In the genomic region with DNA sequence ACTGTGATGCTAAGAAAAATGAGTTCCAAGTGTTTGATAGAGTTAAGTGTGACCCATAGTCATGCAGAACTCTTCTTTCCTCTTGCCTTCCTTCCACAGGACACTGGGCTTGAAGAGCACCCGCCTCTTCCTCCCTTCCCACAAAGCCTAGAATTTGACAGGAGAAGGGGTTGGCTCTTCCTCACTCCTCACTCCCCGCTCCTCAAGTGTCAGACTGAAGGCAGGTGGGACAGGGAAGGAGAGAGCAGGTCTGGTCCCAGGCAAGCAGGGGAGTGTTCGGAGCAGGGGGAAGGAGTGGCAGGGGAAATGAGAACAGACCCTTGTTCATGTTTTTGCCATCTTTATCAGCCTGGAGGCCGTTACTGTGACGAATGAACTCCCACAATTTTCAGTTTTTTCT, we compare ENCODE assay signal across 4 cellular contexts.
TF ChIP-seq lines count a peak whose summit lies in the region.

No MANE protein-coding gene starts in this region.

TF ChIP-seq in SK-N-SH treated with all-trans-retinoic acid at 6 μM for 48 hours, 23 proteins besides CTCF, POLR2A, EP300 and RAD21:
- TF ChIP-seq ZFP3 (CRISPR knock-in tag; IDR thresholded peaks at IDR 0.05) (no peak), ZFP30 (CRISPR knock-in tag; IDR thresholded peaks at IDR 0.05) (no peak), ARNTL (CRISPR knock-in tag; IDR thresholded peaks at IDR 0.05; ENCODE audit: borderline replicate concordance, low read depth) (no peak), OSR1 (CRISPR knock-in tag; IDR thresholded peaks at IDR 0.05) (no peak), ZNF565 (CRISPR knock-in tag; conservative IDR thresholded peaks at IDR 0.05; ENCODE audit: low read depth) (no peak), GLIS3 (CRISPR knock-in tag; IDR thresholded peaks at IDR 0.05) (no peak), BACH2 (CRISPR knock-in tag; IDR thresholded peaks at IDR 0.05; ENCODE audit: borderline replicate concordance) (no peak), TCF4 (CRISPR knock-in tag; IDR thresholded peaks at IDR 0.05; ENCODE audit: borderline replicate concordance) (no peak), TOX (CRISPR knock-in tag; IDR thresholded peaks at IDR 0.05; ENCODE audit: borderline replicate concordance) (no peak), PPARA (CRISPR knock-in tag; IDR thresholded peaks at IDR 0.05; ENCODE audit: borderline replicate concordance) (no peak), ZNF8 (CRISPR knock-in tag; IDR thresholded peaks at IDR 0.05) (no peak), RARB (CRISPR knock-in tag; IDR thresholded peaks at IDR 0.05) (no peak), CSDC2 (CRISPR knock-in tag; IDR thresholded peaks at IDR 0.05) (no peak)
- TF ChIP-seq, protein P1, sequence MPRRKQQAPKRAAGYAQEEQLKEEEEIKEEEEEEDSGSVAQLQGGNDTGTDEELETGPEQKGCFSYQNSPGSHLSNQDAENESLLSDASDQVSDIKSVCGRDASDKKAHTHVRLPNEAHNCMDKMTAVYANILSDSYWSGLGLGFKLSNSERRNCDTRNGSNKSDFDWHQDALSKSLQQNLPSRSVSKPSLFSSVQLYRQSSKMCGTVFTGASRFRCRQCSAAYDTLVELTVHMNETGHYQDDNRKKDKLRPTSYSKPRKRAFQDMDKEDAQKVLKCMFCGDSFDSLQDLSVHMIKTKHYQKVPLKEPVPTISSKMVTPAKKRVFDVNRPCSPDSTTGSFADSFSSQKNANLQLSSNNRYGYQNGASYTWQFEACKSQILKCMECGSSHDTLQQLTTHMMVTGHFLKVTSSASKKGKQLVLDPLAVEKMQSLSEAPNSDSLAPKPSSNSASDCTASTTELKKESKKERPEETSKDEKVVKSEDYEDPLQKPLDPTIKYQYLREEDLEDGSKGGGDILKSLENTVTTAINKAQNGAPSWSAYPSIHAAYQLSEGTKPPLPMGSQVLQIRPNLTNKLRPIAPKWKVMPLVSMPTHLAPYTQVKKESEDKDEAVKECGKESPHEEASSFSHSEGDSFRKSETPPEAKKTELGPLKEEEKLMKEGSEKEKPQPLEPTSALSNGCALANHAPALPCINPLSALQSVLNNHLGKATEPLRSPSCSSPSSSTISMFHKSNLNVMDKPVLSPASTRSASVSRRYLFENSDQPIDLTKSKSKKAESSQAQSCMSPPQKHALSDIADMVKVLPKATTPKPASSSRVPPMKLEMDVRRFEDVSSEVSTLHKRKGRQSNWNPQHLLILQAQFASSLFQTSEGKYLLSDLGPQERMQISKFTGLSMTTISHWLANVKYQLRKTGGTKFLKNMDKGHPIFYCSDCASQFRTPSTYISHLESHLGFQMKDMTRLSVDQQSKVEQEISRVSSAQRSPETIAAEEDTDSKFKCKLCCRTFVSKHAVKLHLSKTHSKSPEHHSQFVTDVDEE (CRISPR knock-in tag; IDR thresholded peaks at IDR 0.05) = no peak
TF ChIP-seq in SK-N-SH treated with all-trans-retinoic acid at 6 μM for 48 hours: peak in this region for 0.

TF ChIP-seq in SK-N-SH, 30 proteins besides CTCF, POLR2A, EP300 and RAD21 (continues in another document):
- TF ChIP-seq GATA2 (CRISPR knock-in tag; IDR thresholded peaks at IDR 0.05) (no peak), FOXJ3 (CRISPR knock-in tag; IDR thresholded peaks at IDR 0.05) (no peak), CHD2 (IDR thresholded peaks at IDR 0.05; ENCODE audit: low read length, partially characterized antibody) (no peak), JUND (IDR thresholded peaks at IDR 0.05) (no peak), MEF2A (IDR thresholded peaks at IDR 0.05; ENCODE audit: borderline replicate concordance, low read depth) (no peak), ELF1 (IDR thresholded peaks at IDR 0.05) (no peak), GABPA (IDR thresholded peaks at IDR 0.05; ENCODE audit: low read depth) (no peak), TEAD4 (IDR thresholded peaks at IDR 0.05; ENCODE audit: borderline replicate concordance, insufficient read depth) (no peak), RCOR1 (IDR thresholded peaks at IDR 0.05; ENCODE audit: low read length) (no peak), IRF3 (IDR thresholded peaks at IDR 0.05; ENCODE audit: low read depth, low read length) (no peak), TCF12 (IDR thresholded peaks at IDR 0.05) (no peak), SIN3A (IDR thresholded peaks at IDR 0.05; ENCODE audit: borderline replicate concordance, low read depth, low read length) (no peak), MXI1 (IDR thresholded peaks at IDR 0.05; ENCODE audit: low read depth, low read length) (no peak), POLR2AphosphoS5 (IDR thresholded peaks at IDR 0.05; ENCODE audit: low read depth, low read length) (no peak), SMC3 (IDR thresholded peaks at IDR 0.05; ENCODE audit: low read depth, low read length) (no peak), FOXM1 (IDR thresholded peaks at IDR 0.05; ENCODE audit: low read depth) (no peak), RFX5 (IDR thresholded peaks at IDR 0.05; ENCODE audit: low read length) (no peak), USF1 (IDR thresholded peaks at IDR 0.05; ENCODE audit: borderline replicate concordance, low read depth) (no peak)
- TF ChIP-seq, protein P2, sequence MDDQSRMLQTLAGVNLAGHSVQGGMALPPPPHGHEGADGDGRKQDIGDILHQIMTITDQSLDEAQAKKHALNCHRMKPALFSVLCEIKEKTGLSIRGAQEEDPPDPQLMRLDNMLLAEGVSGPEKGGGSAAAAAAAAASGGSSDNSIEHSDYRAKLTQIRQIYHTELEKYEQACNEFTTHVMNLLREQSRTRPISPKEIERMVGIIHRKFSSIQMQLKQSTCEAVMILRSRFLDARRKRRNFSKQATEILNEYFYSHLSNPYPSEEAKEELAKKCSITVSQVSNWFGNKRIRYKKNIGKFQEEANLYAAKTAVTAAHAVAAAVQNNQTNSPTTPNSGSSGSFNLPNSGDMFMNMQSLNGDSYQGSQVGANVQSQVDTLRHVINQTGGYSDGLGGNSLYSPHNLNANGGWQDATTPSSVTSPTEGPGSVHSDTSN (IDR thresholded peaks at IDR 0.05) = no peak

TF ChIP-seq in IMR-90, 13 proteins besides CTCF, POLR2A, EP300 and RAD21:
- no peak for TF ChIP-seq FOS (IDR thresholded peaks at IDR 0.05; ENCODE audit: low read depth, low read length)
- TF ChIP-seq SMC3 (IDR thresholded peaks at IDR 0.05; ENCODE audit: low read depth, low read length) = no peak
- TF ChIP-seq MAFK (IDR thresholded peaks at IDR 0.05; ENCODE audit: low read depth, low read length) = no peak
- no peak for TF ChIP-seq MXI1 (IDR thresholded peaks at IDR 0.05; ENCODE audit: borderline replicate concordance, low read depth, low read length)
- TF ChIP-seq CEBPB (IDR thresholded peaks at IDR 0.05; ENCODE audit: low read depth, low read length) = no peak
- no peak for TF ChIP-seq RFX5 (IDR thresholded peaks at IDR 0.05; ENCODE audit: low read depth, low read length)
- TF ChIP-seq MAZ (IDR thresholded peaks at IDR 0.05; ENCODE audit: borderline replicate concordance, low read depth, low read length) = no peak
- no peak for TF ChIP-seq BHLHE40 (IDR thresholded peaks at IDR 0.05; ENCODE audit: low read depth, low read length)
- TF ChIP-seq, protein P3, sequence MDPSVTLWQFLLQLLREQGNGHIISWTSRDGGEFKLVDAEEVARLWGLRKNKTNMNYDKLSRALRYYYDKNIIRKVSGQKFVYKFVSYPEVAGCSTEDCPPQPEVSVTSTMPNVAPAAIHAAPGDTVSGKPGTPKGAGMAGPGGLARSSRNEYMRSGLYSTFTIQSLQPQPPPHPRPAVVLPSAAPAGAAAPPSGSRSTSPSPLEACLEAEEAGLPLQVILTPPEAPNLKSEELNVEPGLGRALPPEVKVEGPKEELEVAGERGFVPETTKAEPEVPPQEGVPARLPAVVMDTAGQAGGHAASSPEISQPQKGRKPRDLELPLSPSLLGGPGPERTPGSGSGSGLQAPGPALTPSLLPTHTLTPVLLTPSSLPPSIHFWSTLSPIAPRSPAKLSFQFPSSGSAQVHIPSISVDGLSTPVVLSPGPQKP (IDR thresholded peaks at IDR 0.05; ENCODE audit: borderline replicate concordance, low read depth, low read length) = no peak
- no peak for TF ChIP-seq NFE2L2 (IDR thresholded peaks at IDR 0.05; ENCODE audit: low read depth, low read length)
- no peak for TF ChIP-seq CHD1 (IDR thresholded peaks at IDR 0.05; ENCODE audit: low read depth, low read length)
- no peak for TF ChIP-seq USF2 (IDR thresholded peaks at IDR 0.05; ENCODE audit: low read depth, low read length)
- TF ChIP-seq RCOR1 (IDR thresholded peaks at IDR 0.05; ENCODE audit: insufficient replicate concordance, low read length) = no peak

TF ChIP-seq in endothelial cell of umbilical vein, 7 proteins besides CTCF, POLR2A, EP300 and RAD21:
- no peak for TF ChIP-seq GATA2 (IDR thresholded peaks at IDR 0.05; ENCODE audit: insufficient read depth, insufficient read length, low read depth, low read length)
- TF ChIP-seq MAX (IDR thresholded peaks at IDR 0.05; ENCODE audit: insufficient read depth, insufficient read length) = no peak
- TF ChIP-seq POLR2AphosphoS5 (IDR thresholded peaks at IDR 0.05; ENCODE audit: insufficient read depth, low read depth, low read length) = no peak
TF ChIP-seq in endothelial cell of umbilical vein: peak in this region for 0.
